ENCODE assay signal across 1 cellular context in genomic region chr14:28756896-28757570, GRCh38.
TF ChIP-seq lines count a peak whose summit lies in the region.

No MANE protein-coding gene starts in this region.

TF ChIP-seq in HepG2, 621 proteins besides CTCF, POLR2A, EP300 and RAD21 (continued from another document and continues in another):
- TF ChIP-seq KIAA2018 (CRISPR knock-in tag; IDR thresholded peaks at IDR 0.05; ENCODE audit: borderline replicate concordance) (no peak), ZNF737 (CRISPR knock-in tag; IDR thresholded peaks at IDR 0.05; ENCODE audit: borderline replicate concordance) (no peak), FOXP1 (IDR thresholded peaks at IDR 0.05) (no peak), FOXP1 (CRISPR knock-in tag; IDR thresholded peaks at IDR 0.05) (no peak), ZNF34 (CRISPR knock-in tag; IDR thresholded peaks at IDR 0.05; ENCODE audit: borderline replicate concordance) (no peak), HOXA7 (CRISPR knock-in tag; IDR thresholded peaks at IDR 0.05) (no peak), CHD2 (IDR thresholded peaks at IDR 0.05; ENCODE audit: low read depth, low read length) (no peak), ZNF850 (CRISPR knock-in tag; conservative IDR thresholded peaks at IDR 0.05) (no peak), TRIM22 (IDR thresholded peaks at IDR 0.05) (no peak), ZNF282 (IDR thresholded peaks at IDR 0.05; ENCODE audit: partially characterized antibody) (no peak), ZBTB40 (IDR thresholded peaks at IDR 0.05) (no peak), ZBTB40 (CRISPR knock-in tag; IDR thresholded peaks at IDR 0.05) (no peak), ZFP37 (CRISPR knock-in tag; IDR thresholded peaks at IDR 0.05; ENCODE audit: borderline replicate concordance) (no peak), IRF1 (CRISPR knock-in tag; IDR thresholded peaks at IDR 0.05; ENCODE audit: low read depth) (no peak), AKAP8 (CRISPR knock-in tag; IDR thresholded peaks at IDR 0.05) (no peak), MAFG (CRISPR knock-in tag; IDR thresholded peaks at IDR 0.05) (no peak), ETV6 (CRISPR knock-in tag; conservative IDR thresholded peaks at IDR 0.05) (no peak), KLF15 (CRISPR knock-in tag; IDR thresholded peaks at IDR 0.05; ENCODE audit: borderline replicate concordance) (no peak), ZSCAN20 (CRISPR knock-in tag; IDR thresholded peaks at IDR 0.05; ENCODE audit: borderline replicate concordance) (no peak), ZNF576 (CRISPR knock-in tag; IDR thresholded peaks at IDR 0.05) (no peak), ZNF20 (CRISPR knock-in tag; IDR thresholded peaks at IDR 0.05) (no peak), ZNF775 (CRISPR knock-in tag; IDR thresholded peaks at IDR 0.05; ENCODE audit: borderline replicate concordance) (no peak), ZNF660 (CRISPR knock-in tag; IDR thresholded peaks at IDR 0.05; ENCODE audit: borderline replicate concordance, low read depth) (no peak), GABPB1 (CRISPR knock-in tag; IDR thresholded peaks at IDR 0.05) (peak; percentile 21; the same call in 1 of the 2 replicates), NR1H2 (CRISPR knock-in tag; IDR thresholded peaks at IDR 0.05; ENCODE audit: borderline replicate concordance, low read depth) (no peak), TRIM24 (CRISPR knock-in tag; IDR thresholded peaks at IDR 0.05) (no peak), ZNF343 (CRISPR knock-in tag; IDR thresholded peaks at IDR 0.05) (no peak), U2AF1 (optimal IDR thresholded peaks at IDR 0.05; ENCODE audit: low read depth, low read length) (no peak), PREB (CRISPR knock-in tag; IDR thresholded peaks at IDR 0.05) (no peak), SATB2 (CRISPR knock-in tag; IDR thresholded peaks at IDR 0.05) (no peak), IKZF4 (CRISPR knock-in tag; IDR thresholded peaks at IDR 0.05; ENCODE audit: borderline replicate concordance, low read depth, not compliant biosample characterization) (no peak), SKI (IDR thresholded peaks at IDR 0.05; ENCODE audit: partially characterized antibody) (no peak), ZNF10 (CRISPR knock-in tag; IDR thresholded peaks at IDR 0.05; ENCODE audit: borderline replicate concordance, low read depth) (no peak), ZBTB46 (CRISPR knock-in tag; IDR thresholded peaks at IDR 0.05; ENCODE audit: borderline replicate concordance) (no peak), ZMAT3 (CRISPR knock-in tag; conservative IDR thresholded peaks at IDR 0.05) (no peak)
